9 cellular contexts compared by ENCODE assay signal in the genomic region with DNA sequence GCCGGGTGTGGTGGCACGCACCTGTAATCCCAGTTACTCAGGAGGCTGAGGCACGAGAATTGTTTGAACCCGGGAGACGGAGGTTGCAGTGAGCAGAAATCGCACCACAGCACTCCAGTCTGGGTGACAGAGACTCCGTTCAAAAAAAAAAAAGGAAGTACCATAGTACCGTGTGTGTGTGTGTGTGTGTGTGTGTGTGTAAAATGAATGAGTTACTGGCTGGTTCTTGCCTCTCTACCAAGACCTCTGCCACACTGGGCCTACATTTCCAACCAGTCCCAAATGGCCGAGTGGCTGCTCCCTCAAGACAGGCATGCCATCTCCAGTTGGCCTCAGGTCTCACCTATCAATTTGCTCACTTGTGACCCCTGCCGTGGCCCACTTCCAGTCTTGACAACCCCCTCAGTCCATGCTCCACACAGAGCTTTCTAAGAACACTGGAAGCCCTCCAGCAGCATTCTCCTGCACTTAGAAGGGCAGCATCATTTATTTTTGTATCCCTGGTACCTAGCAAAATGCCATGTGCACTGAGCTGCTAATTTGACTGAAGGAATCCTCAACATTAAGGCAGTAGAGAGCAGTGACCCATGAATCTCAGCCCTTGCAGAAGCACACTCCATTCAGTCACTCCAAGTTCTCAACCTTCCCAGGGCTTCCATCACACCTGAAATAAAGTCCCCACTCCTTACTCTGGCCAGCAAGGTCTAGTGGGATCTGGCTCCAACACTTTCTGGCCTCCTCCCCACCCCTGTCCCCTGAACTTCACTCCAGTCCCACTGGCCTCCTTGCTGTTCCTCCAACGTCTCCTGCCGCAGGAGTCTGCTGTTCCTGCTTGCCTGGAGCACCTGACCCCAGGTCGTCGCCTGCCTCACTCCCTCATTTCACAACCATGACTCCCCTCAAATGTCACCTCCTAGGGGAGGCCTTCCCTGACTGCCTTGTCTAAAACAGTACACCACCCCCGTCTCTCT. TPM values are rescaled to one million over a fixed set of nuclear protein-coding genes. Genes with fewer than 3 reads are reported as not detected.
DNase-seq lines count a peak whose midpoint lies in the region; ATAC-seq and TF ChIP-seq lines count a peak whose summit lies in the region.
"Had no signal": no experiment of that assay in that cellular context is flagged by ENCODE, and none has a peak within 500 bp of the region (broad histone marks: within the 10 kb centered on the region; RNA-seq: fewer than 3 reads in every experiment).

No MANE protein-coding gene starts in this region.

- H2AFZ ChIP-seq in IMR-90 (replicated peaks; ENCODE audit: low read length, poor library complexity) = no peak overlapping the region

- peak overlapping the region in 1 of 2 experiments; percentile 10; a peak in 1 of 4 replicates for H4K8ac ChIP-seq in IMR-90 (ENCODE audit: low read depth in 2 of 2, low read length in 2 of 2)

- H3K4ac ChIP-seq in IMR-90 (ENCODE audit: low read depth, low read length) = no peak overlapping the region

- ATAC-seq in IMR-90 (ENCODE audit: low read depth) = no peak
- ATAC-seq in T-helper 17 cell = no peak
- peak; percentile 33 to 69 for ATAC-seq in stimulated activated naive B cell treated with anti-CD40 and anti-IgM and Interleukin-4, amounts not matched to agents 10 μg/mL and 1 μg/mL and 100 μg/mL, for 72 hours (replicated peaks)
- no peak for ATAC-seq in HG03175 (IDR thresholded peaks at IDR 0.05; ENCODE audit: unreplicated experiment)

- peaks cover 36% of the 10 kb centered on the region for H3K4me1 Mint-ChIP-seq in T-helper 17 cell
- peaks cover 52 to 84% of the 10 kb centered on the region in 2 donors for H3K4me1 Mint-ChIP-seq in stimulated activated naive B cell treated with anti-CD40 and anti-IgM and Interleukin-4, amounts not matched to agents 10 μg/mL and 1 μg/mL and 100 μg/mL, for 72 hours

- dilution Hi-C loops in IMR-90 (cut with HindIII; ENCODE audit: low sequenced_read_pairs, unreplicated experiment) = no loop called here

- WGBS in IMR-90 (ENCODE audit: extremely low coverage in 2 of 2, insufficient read length in 1 of 2), 2 experiments = 94% methylated on average over 8 of the region's 15 CpGs; no CpG with 5 or more reads in 1 of the 2 experiments
- 74% methylated on average over 15 of the region's 15 CpGs for WGBS in esophagus muscularis mucosa

- H2BK120ac ChIP-seq in IMR-90 (ENCODE audit: low read depth, low read length) = no peak overlapping the region

- H3K9ac ChIP-seq in IMR-90 (ENCODE audit: low read depth, low read length) = no peak overlapping the region

- in situ Hi-C loops in IMR-90 (cut with MboI; ENCODE audit: low sequenced_read_pairs) = no loop called here

- no peak for TF ChIP-seq POLR2A in IMR-90 (IDR thresholded peaks at IDR 0.05; ENCODE audit: low read depth, low read length)
- TF ChIP-seq POLR2A in esophagus muscularis mucosa (IDR thresholded peaks at IDR 0.05; ENCODE audit: low read depth) = no peak

- H2AK9ac ChIP-seq in IMR-90 (replicated peaks; ENCODE audit: low read depth, low read length, poor library complexity) = no peak overlapping the region

- peak overlapping the region; percentile 90 for H3K27ac Mint-ChIP-seq in T-helper 17 cell
- H3K27ac Mint-ChIP-seq in stimulated activated naive B cell treated with anti-CD40 and anti-IgM and Interleukin-4, amounts not matched to agents 10 μg/mL and 1 μg/mL and 100 μg/mL, for 72 hours = peak overlapping the region; percentile 94

- H3K4me1 ChIP-seq in IMR-90 (ENCODE audit: control insufficient read depth, insufficient read depth, low read length) = peaks cover 25% of the 10 kb centered on the region
- peaks cover 90 to 94% (median 93%) of the 10 kb centered on the region in 4 donors for H3K4me1 ChIP-seq in esophagus muscularis mucosa

- no peaks in the 10 kb centered on the region for H3K36me3 Mint-ChIP-seq in T-helper 17 cell (ENCODE audit: low read depth)
- H3K36me3 Mint-ChIP-seq in stimulated activated naive B cell treated with anti-CD40 and anti-IgM and Interleukin-4, amounts not matched to agents 10 μg/mL and 1 μg/mL and 100 μg/mL, for 72 hours = peaks cover 68 to 83% of the 10 kb centered on the region in 2 donors

- no TSS peak for BruUV-seq in IMR-90 (replicated peaks; lab: Mats Ljungman, UMichigan)

- H2BK5ac ChIP-seq in IMR-90 (ENCODE audit: low read depth, low read length, poor library complexity, severe bottlenecking) = no peak overlapping the region

- CTCF ChIA-PET in IMR-90 (lab: Yijun Ruan, JAX) = no interaction called here

- H2AK5ac ChIP-seq in IMR-90 (ENCODE audit: low read depth, low read length) = 0 out of 2 replicates have a peak overlapping the region, but pooled peaks have one; percentile 12

- H3K18ac ChIP-seq in IMR-90 (ENCODE audit: low read depth, low read length) = no peak overlapping the region

- H3K4me3 ChIP-seq in IMR-90 (ENCODE audit: insufficient read depth, low read depth, low read length) (no peak overlapping the region), esophagus muscularis mucosa (no peak overlapping the region)

- intact Hi-C loops in IMR-90 (cut with micrococcal nuclease) = no loop called here
- intact Hi-C loops in esophagus muscularis mucosa (cut with DNase I) = no loop called here

- no peak for TF ChIP-seq EP300 in esophagus muscularis mucosa (IDR thresholded peaks at IDR 0.05)

- TF ChIP-seq CTCF in IMR-90 (conservative IDR thresholded peaks at IDR 0.05; ENCODE audit: low read depth, low read length) (no peak), esophagus muscularis mucosa (IDR thresholded peaks at IDR 0.05) (no peak)

- H3K4me2 ChIP-seq in IMR-90 (ENCODE audit: low read depth, low read length) = no peak overlapping the region

- H3K79me1 ChIP-seq in IMR-90 (ENCODE audit: low read depth in 1 of 2, low read length in 2 of 2) = peaks cover 35 to 88% of the 10 kb centered on the region in 2 experiments

- H3K9me3 ChIP-seq in IMR-90 (ENCODE audit: control insufficient read depth, insufficient read depth, low read length) (no peaks in the 10 kb centered on the region), T-helper 17 cell (ENCODE audit: control insufficient read depth, low read length, poor library complexity, severe bottlenecking) (no peaks in the 10 kb centered on the region), esophagus muscularis mucosa (no peaks in the 10 kb centered on the region)

- POLR2A ChIA-PET in IMR-90 (lab: Charles Lee; ENCODE audit: unreplicated experiment) = no interaction called here

- no peaks in the 10 kb centered on the region for H3K27me3 Mint-ChIP-seq in T-helper 17 cell
- no peaks in the 10 kb centered on the region for H3K27me3 Mint-ChIP-seq in stimulated activated naive B cell treated with anti-CD40 and anti-IgM and Interleukin-4, amounts not matched to agents 10 μg/mL and 1 μg/mL and 100 μg/mL, for 72 hours

- H3K27ac ChIP-seq in IMR-90 (ENCODE audit: insufficient read depth, low read length) (no peak overlapping the region), esophagus muscularis mucosa (replicated peaks in 1 of 4) (peak overlapping the region; percentile 65 to 87 (median 74))

- no peak overlapping the region for H2BK15ac ChIP-seq in IMR-90 (ENCODE audit: low read depth, low read length)

- H3K36me3 ChIP-seq in IMR-90 (ENCODE audit: control insufficient read depth, insufficient read depth, low read length) (peaks cover 20% of the 10 kb centered on the region), esophagus muscularis mucosa (peaks cover 22 to 35% (median 29%) of the 10 kb centered on the region in 4 donors)

- H4K91ac ChIP-seq in IMR-90 (ENCODE audit: insufficient read depth, low read depth, low read length) = no peak overlapping the region

- H4K20me1 ChIP-seq in IMR-90 (ENCODE audit: insufficient read depth, low read length) = peaks cover 37% of the 10 kb centered on the region

- peak overlapping the region; percentile 57 for H3K4me3 Mint-ChIP-seq in T-helper 17 cell
- H3K4me3 Mint-ChIP-seq in stimulated activated naive B cell treated with anti-CD40 and anti-IgM and Interleukin-4, amounts not matched to agents 10 μg/mL and 1 μg/mL and 100 μg/mL, for 72 hours = peak overlapping the region; percentile 61 to 67

- peaks cover 40% of the 10 kb centered on the region for H3K9me1 ChIP-seq in IMR-90 (ENCODE audit: insufficient read depth, low read length)

- no peaks in the 10 kb centered on the region for H3K27me3 ChIP-seq in IMR-90 (ENCODE audit: control insufficient read depth, insufficient read depth, low read length)
- no peaks in the 10 kb centered on the region for H3K27me3 ChIP-seq in esophagus muscularis mucosa

- H3K23ac ChIP-seq in IMR-90 (ENCODE audit: low read depth, low read length) = no peak overlapping the region

- TF ChIP-seq RAD21 in IMR-90 (IDR thresholded peaks at IDR 0.05; ENCODE audit: low read length) = no peak

- H3K9me3 Mint-ChIP-seq in stimulated activated naive B cell treated with anti-CD40 and anti-IgM and Interleukin-4, amounts not matched to agents 10 μg/mL and 1 μg/mL and 100 μg/mL, for 72 hours = no peaks in the 10 kb centered on the region

- H2BK20ac ChIP-seq in IMR-90 (ENCODE audit: low read depth, low read length) = no peak overlapping the region

- no peak overlapping the region for H3K56ac ChIP-seq in IMR-90 (ENCODE audit: extremely low read depth, insufficient read depth, low read length)

- H3K14ac ChIP-seq in IMR-90 (replicated peaks; ENCODE audit: low read depth, low read length) = peak overlapping the region; percentile 52; the same call in 1 of the 2 replicates

- no peak overlapping the region for H4K5ac ChIP-seq in IMR-90 (ENCODE audit: low read depth, low read length)

- DNase-seq in IMR-90 (no peak), T-helper 17 cell (no peak), esophagus muscularis mucosa (ENCODE audit: extremely low spot score) (no peak), iPS-NIHi11 (ENCODE audit: low spot score) (no peak), LoVo (ENCODE audit: low spot score) (no peak)
- DNase-seq in stimulated activated naive B cell treated with anti-CD40 and anti-IgM and Interleukin-4, amounts not matched to agents 10 μg/mL and 1 μg/mL and 100 μg/mL, for 72 hours = no peak
- DNase-seq: NCI-H146 had no signal

TF ChIP-seq in IMR-90, 13 proteins besides CTCF, POLR2A, EP300 and RAD21:
- TF ChIP-seq NFE2L2 (IDR thresholded peaks at IDR 0.05; ENCODE audit: low read depth, low read length) = no peak

RNA-seq across cellular contexts. Expression of a gene that starts 29.9 kb away (rescaled TPM):
- not detected in 2 replicates for total RNA-seq in IMR-90 (2012; rRNA removed)
- polyA plus RNA-seq in IMR-90 (2012; rRNA removed) = not detected in 2 replicates
- polyA plus RNA-seq in IMR-90 (2012; cell fraction: cytosol; rRNA removed) = not detected in 2 replicates
- not detected in 2 replicates for polyA plus RNA-seq in IMR-90 (2012; cell fraction: nucleus; rRNA removed; ENCODE audit: low replicate concordance)
- total RNA-seq in T-helper 17 cell = not detected
- 10 to 100 TPM in 1 of 4 donors, 1 to 10 TPM in 3; 2.1 to 14.2 (median 7.1) TPM for total RNA-seq in esophagus muscularis mucosa
- total RNA-seq: myocyte had no signal

RNA-seq across cellular contexts. Expression of a gene that starts 55.1 kb away (rescaled TPM):
- 41.9 and 45.5 TPM in 2 replicates for total RNA-seq in IMR-90 (2012; rRNA removed)
- 40.2 and 41.9 TPM in 2 replicates for polyA plus RNA-seq in IMR-90 (2012; rRNA removed)
- polyA plus RNA-seq in IMR-90 (2012; cell fraction: cytosol; rRNA removed) = 44.9 and 47.2 TPM in 2 replicates
- polyA plus RNA-seq in IMR-90 (2012; cell fraction: nucleus; rRNA removed; ENCODE audit: low replicate concordance) = 22.6 and 23.8 TPM in 2 replicates
- 10 to 100 TPM; 35.6 to 59.1 TPM for total RNA-seq in T-helper 17 cell
- 100 to 1,000 TPM in 3 of 4 donors, 10 to 100 TPM in 1; 94.3 to 181 (median 140) TPM for total RNA-seq in esophagus muscularis mucosa

Comparison
In these comparisons a context has a peak if more than half of its experiments do, and no peak if none do; other contexts are left out.
1. ATAC-seq: peak in stimulated activated naive B cell treated with anti-CD40 and anti-IgM and Interleukin-4, amounts not matched to agents 10 μg/mL and 1 μg/mL and 100 μg/mL, for 72 hours (2 of 2); none in IMR-90 (single experiment), T-helper 17 cell (single experiment) and HG03175 (single experiment).